ENCODE assay signal across 9 cellular contexts in genomic region chr17:979211-979538, GRCh38. TPM values are rescaled to one million over a fixed set of nuclear protein-coding genes. Genes with fewer than 3 reads are reported as not detected.
DNase-seq lines count a peak whose midpoint lies in the region; ATAC-seq, FAIRE-seq and TF ChIP-seq lines count a peak whose summit lies in the region.
"Had no signal": no experiment of that assay in that cellular context is flagged by ENCODE, and none has a peak within 500 bp of the region (broad histone marks: within the 10 kb centered on the region; RNA-seq: fewer than 3 reads in every experiment).

No MANE protein-coding gene starts in this region.

- no peak overlapping the region for H3K4me3 Mint-ChIP-seq in activated CD4-positive, alpha-beta T cell treated with anti-CD3 and anti-CD28 coated beads for 36 hours
- H3K4me3 Mint-ChIP-seq in astrocyte (ENCODE audit: unreplicated experiment), result peak overlapping the region; percentile 64
- peak overlapping the region in 1 of 5 donors; percentile 73 for H3K4me3 Mint-ChIP-seq in immature natural killer cell

- POLR2A ChIA-PET in activated CD4-positive, alpha-beta T cell treated with anti-CD3 and anti-CD28 coated beads for 36 hours (lab: Charles Lee), result interaction anchor here (1.2 to 2.2 kb wide), 2 partner anchors 18 to 229 kb away, joined by 3 to 11 read pairs; partner anchors contain the start of gene TIMM22

- peak overlapping the region; percentile 65 for H3K9ac ChIP-seq in astrocyte (ENCODE audit: low read length)

- H3K79me2 ChIP-seq in astrocyte (ENCODE audit: insufficient read depth, low read length), result peaks cover 47% of the 10 kb centered on the region

- H4K20me1 ChIP-seq in astrocyte (ENCODE audit: insufficient read depth, low read length), result peaks cover 39% of the 10 kb centered on the region

- TF ChIP-seq CTCF in astrocyte (IDR thresholded peaks at IDR 0.05; ENCODE audit: insufficient read depth, low read depth, low read length) (no peak), left lung (IDR thresholded peaks at IDR 0.05) (no peak), upper lobe of left lung (IDR thresholded peaks at IDR 0.05) (no peak)

- H2AFZ ChIP-seq in astrocyte (ENCODE audit: low read depth, low read length), result no peak overlapping the region

- intact Hi-C loops in activated CD4-positive, alpha-beta T cell treated with anti-CD3 and anti-CD28 coated beads for 36 hours (cut with DNase I, micrococcal nuclease), result loop anchor here in 1 of 2 experiments (1.0 kb wide), 7 partner anchors 17 to 569 kb away; partner anchors contain the start of genes ABR, GEMIN4, GLOD4 and MRM3
- intact Hi-C loops in left lung (cut with DNase I), result loop anchor here in 1 of 2 donors (5.0 to 10.0 kb wide), 2 partner anchors 74 to 182 kb away; no protein-coding TSS in a partner anchor

- TF ChIP-seq EP300 in upper lobe of left lung (IDR thresholded peaks at IDR 0.05), result no peak

- no peak for TF ChIP-seq POLR2A in upper lobe of left lung (IDR thresholded peaks at IDR 0.05)

- FAIRE-seq in astrocyte (lab: Jason Lieb, UNC), result no peak

- H3K27ac Mint-ChIP-seq in activated CD4-positive, alpha-beta T cell treated with anti-CD3 and anti-CD28 coated beads for 36 hours, result no peak overlapping the region
- no peak overlapping the region for H3K27ac Mint-ChIP-seq in astrocyte (ENCODE audit: unreplicated experiment)
- no peak overlapping the region for H3K27ac Mint-ChIP-seq in immature natural killer cell
- H3K27ac Mint-ChIP-seq: CD4-positive, CD25-positive, alpha-beta regulatory T cell had no signal

- peaks cover 15% of the 10 kb centered on the region for H3K4me1 Mint-ChIP-seq in activated CD4-positive, alpha-beta T cell treated with anti-CD3 and anti-CD28 coated beads for 36 hours
- H3K4me1 Mint-ChIP-seq in astrocyte (ENCODE audit: low read depth, unreplicated experiment) (peaks cover 26% of the 10 kb centered on the region), immature natural killer cell (peaks cover 18 to 22% of the 10 kb centered on the region in 2 donors)

- H3K9me3 ChIP-seq in astrocyte (ENCODE audit: insufficient read depth, low read depth, low read length) (no peaks in the 10 kb centered on the region), left lung (no peaks in the 10 kb centered on the region), upper lobe of left lung (no peaks in the 10 kb centered on the region)

- H3K36me3 Mint-ChIP-seq in activated CD4-positive, alpha-beta T cell treated with anti-CD3 and anti-CD28 coated beads for 36 hours (ENCODE audit: low read depth), result no peaks in the 10 kb centered on the region
- H3K36me3 Mint-ChIP-seq in astrocyte (ENCODE audit: low read depth, unreplicated experiment), result peaks cover 2% of the 10 kb centered on the region
- H3K36me3 Mint-ChIP-seq in immature natural killer cell, result no peaks in the 10 kb centered on the region
- H3K36me3 Mint-ChIP-seq: CD4-positive, CD25-positive, alpha-beta regulatory T cell had no signal

- H3K27me3 ChIP-seq in astrocyte (ENCODE audit: insufficient read depth, low read length), result no peaks in the 10 kb centered on the region
- H3K27me3 ChIP-seq in left lung, result peaks cover 0 to 26% of the 10 kb centered on the region in 2 donors
- H3K27me3 ChIP-seq in upper lobe of left lung, result peaks cover 0 to 4% (median 0%) of the 10 kb centered on the region in 4 donors

- DNase-seq in activated CD4-positive, alpha-beta T cell treated with anti-CD3 and anti-CD28 coated beads for 36 hours, result no peak
- no peak for DNase-seq in activated CD4-positive, alpha-beta T cell treated with anti-CD3 and anti-CD28 coated beads for 4 hours
- no peak for DNase-seq in astrocyte (ENCODE audit: low read depth)
- DNase-seq in left lung, result peak in 1 of 2 donors; percentile 50
- no peak for DNase-seq in upper lobe of left lung
- DNase-seq in immature natural killer cell, result no peak

- CTCF ChIA-PET in activated CD4-positive, alpha-beta T cell treated with anti-CD3 and anti-CD28 coated beads for 36 hours (lab: Charles Lee), result interaction anchor here (0.6 to 3.0 kb wide), 7 partner anchors 41 to 485 kb away, joined by 3 to 48 read pairs (median 4); partner anchors contain the start of genes GLOD4 and MRM3

- WGBS in upper lobe of left lung, 2 donors, result 1 to 3% methylated on average over 13 to 26 of the region's 42 CpGs

- H3K4me2 ChIP-seq in astrocyte (ENCODE audit: low read length), result peak overlapping the region; percentile 80

- no peaks in the 10 kb centered on the region for H3K36me3 ChIP-seq in astrocyte (ENCODE audit: insufficient read depth, low read length)
- no peaks in the 10 kb centered on the region for H3K36me3 ChIP-seq in left lung
- no peaks in the 10 kb centered on the region for H3K36me3 ChIP-seq in upper lobe of left lung

- H3K27ac ChIP-seq in astrocyte (ENCODE audit: low read depth, low read length), result peak overlapping the region; percentile 25
- peak overlapping the region in 1 of 2 donors; percentile 26 for H3K27ac ChIP-seq in left lung
- H3K27ac ChIP-seq in upper lobe of left lung, result peak overlapping the region; percentile 53 to 87 (median 70)

- H3K4me1 ChIP-seq in astrocyte (ENCODE audit: insufficient read depth, low read length) (peaks cover 22% of the 10 kb centered on the region), left lung (peaks cover 3 to 42% of the 10 kb centered on the region in 2 donors), upper lobe of left lung (peaks cover 15 to 44% (median 23%) of the 10 kb centered on the region in 4 donors)

- no peaks in the 10 kb centered on the region for H3K9me3 Mint-ChIP-seq in activated CD4-positive, alpha-beta T cell treated with anti-CD3 and anti-CD28 coated beads for 36 hours (ENCODE audit: low read depth)
- H3K9me3 Mint-ChIP-seq in astrocyte (ENCODE audit: unreplicated experiment) (no peaks in the 10 kb centered on the region), immature natural killer cell (peaks cover 0 to 2% (median 0%) of the 10 kb centered on the region in 6 donors)

- H3K4me3 ChIP-seq in astrocyte (ENCODE audit: insufficient read depth, low read depth, low read length), result peak overlapping the region; percentile 67
- H3K4me3 ChIP-seq in left lung, result peak overlapping the region; percentile 60 to 61
- peak overlapping the region; percentile 46 to 88 (median 80) for H3K4me3 ChIP-seq in upper lobe of left lung

- ATAC-seq in activated CD4-positive, alpha-beta T cell treated with anti-CD3 and anti-CD28 coated beads for 36 hours, result peak; percentile 4
- ATAC-seq in left lung (peak; percentile 39), upper lobe of left lung (ENCODE audit: low FRiP score in 2 of 2) (peak in 1 of 2 donors; percentile 62), HG02970 (IDR thresholded peaks at IDR 0.05; ENCODE audit: low FRiP score, unreplicated experiment) (no peak), HG02884 (IDR thresholded peaks at IDR 0.05; ENCODE audit: unreplicated experiment) (no peak)

- H3K27me3 Mint-ChIP-seq in activated CD4-positive, alpha-beta T cell treated with anti-CD3 and anti-CD28 coated beads for 36 hours, result peaks cover 26% of the 10 kb centered on the region
- H3K27me3 Mint-ChIP-seq in astrocyte (ENCODE audit: low read depth, unreplicated experiment), result no peaks in the 10 kb centered on the region
- peaks cover 19 to 25% (median 19%) of the 10 kb centered on the region in 3 donors for H3K27me3 Mint-ChIP-seq in immature natural killer cell (ENCODE audit: low read depth in 3 of 3)

RNA-seq across cellular contexts. Expression of gene NXN, which starts 0.4 kb away (rescaled TPM):
- total RNA-seq in activated CD4-positive, alpha-beta T cell treated with anti-CD3 and anti-CD28 coated beads for 36 hours, result 1 to 10 TPM in 1 of 2 experiments, under 1 TPM in 1; 0.93 to 1.4 TPM
- total RNA-seq in astrocyte (104 and 106 TPM in 2 replicates), left lung (10 to 100 TPM; 33.8 to 55.4 TPM), upper lobe of left lung (10 to 100 TPM; 32.4 to 63.1 (median 52.2) TPM)
- under 1 TPM in 1 of 3 donors, not detected in 2; 0.19 TPM for polyA plus RNA-seq in immature natural killer cell

RNA-seq across cellular contexts. Expression of gene TIMM22, which starts 17.8 kb away (rescaled TPM):
- 1 to 10 TPM; 9.4 to 9.8 TPM for total RNA-seq in activated CD4-positive, alpha-beta T cell treated with anti-CD3 and anti-CD28 coated beads for 36 hours
- total RNA-seq in astrocyte (20.0 and 20.3 TPM in 2 replicates), left lung (10 to 100 TPM; 10.6 to 11.6 TPM), upper lobe of left lung (10 to 100 TPM in 2 of 6 donors, 1 to 10 TPM in 4; 6.3 to 13.5 (median 8.9) TPM)
- polyA plus RNA-seq in immature natural killer cell, result 10 to 100 TPM; 22.0 to 26.9 (median 24.4) TPM

Comparison
In these comparisons a context has a peak if more than half of its experiments do, and no peak if none do; other contexts are left out.
1. ATAC-seq: peak in activated CD4-positive, alpha-beta T cell treated with anti-CD3 and anti-CD28 coated beads for 36 hours (single experiment) and left lung (single experiment); none in HG02970 (single experiment) and HG02884 (single experiment).
2. RNA of gene NXN, which starts 0.4 kb away (total RNA-seq): 104 to 106 TPM in astrocyte, 33.8 to 55.4 TPM in left lung and 32.4 to 63.1 TPM in upper lobe of left lung; 0.93 to 1.4 TPM in activated CD4-positive, alpha-beta T cell treated with anti-CD3 and anti-CD28 coated beads for 36 hours; every median in the first group is over 10 times any median in the second.
3. Peak in every context shown above with its lines, with median percentiles within 50 percentile points of each other: H3K4me3 ChIP-seq.